Comparison of ENCODE assay signal across 19 cellular contexts in genomic region chr3:196662033-196662432, GRCh38. TPM values are rescaled to one million over a fixed set of nuclear protein-coding genes. Genes with fewer than 3 reads are reported as not detected.
DNase-seq lines count a peak whose midpoint lies in the region; FAIRE-seq and TF ChIP-seq lines count a peak whose summit lies in the region.
"Had no signal": no experiment of that assay in that cellular context is flagged by ENCODE, and none has a peak within 500 bp of the region (broad histone marks: within the 10 kb centered on the region; RNA-seq: fewer than 3 reads in every experiment).

No MANE protein-coding gene starts in this region.

- H3K4me2 ChIP-seq in PC-9 (no peak overlapping the region), osteoblast (ENCODE audit: insufficient read depth, low read length) (no peak overlapping the region)
- H3K4me2 ChIP-seq: BLaER1 had no signal

- peaks cover 9% of the 10 kb centered on the region; the same call in 1 of the 2 replicates for H3F3A ChIP-seq in PC-9 (ENCODE audit: insufficient read depth, low read depth)

- no peak overlapping the region for H2AFZ ChIP-seq in PC-9
- H2AFZ ChIP-seq in osteoblast (ENCODE audit: low read length): no peak overlapping the region

- H4K20me1 ChIP-seq in PC-9 (ENCODE audit: insufficient read depth) (no peaks in the 10 kb centered on the region), osteoblast (ENCODE audit: insufficient read depth, low read length) (no peaks in the 10 kb centered on the region)

- FAIRE-seq in urothelium cell line (lab: Jason Lieb, UNC): no peak
- FAIRE-seq: A204.1, endometrium had no signal

- H3K4me3 ChIP-seq in PC-9 (no peak overlapping the region), osteoblast (ENCODE audit: insufficient read depth, low read length) (no peak overlapping the region)
- H3K4me3 ChIP-seq: BLaER1, cardiac muscle cell, MG63 had no signal

- no peak overlapping the region for H3K27ac ChIP-seq in PC-9
- no peak overlapping the region for H3K27ac ChIP-seq in osteoblast (ENCODE audit: low read depth, low read length)
- H3K27ac ChIP-seq: BLaER1, cardiac muscle cell had no signal

- DNase-seq in NCI-H1436 (lab: John Stamatoyannopoulos, UW): peak; percentile 18
- no peak for DNase-seq in NCI-H1436 treated with DMSO at 0.1 percent for 48 hours (lab: John Stamatoyannopoulos, UW)
- peak; percentile 26 for DNase-seq in NCI-H2029 (lab: John Stamatoyannopoulos, UW)
- DNase-seq in PC-9: peak; percentile 34 to 67
- DNase-seq in osteoblast (ENCODE audit: insufficient read length, low spot score, missing footprints): peak; percentile 8
- no peak for DNase-seq in AG08396 (ENCODE audit: low spot score)
- no peak for DNase-seq in DMS114 treated with DMSO at 0.1 percent for 48 hours (lab: John Stamatoyannopoulos, UW; ENCODE audit: unreplicated experiment)
- DNase-seq in urothelium cell line (ENCODE audit: low spot score): no peak
- DNase-seq: activated CD4-positive, alpha-beta T cell treated with anti-CD3 and anti-CD28 coated beads, Interleukin-2, amount 50 U/mL, for 1 hour; Calu3; left cardiac atrium; MG63; NCI-H2227 treated with DMSO at 0.1 percent for 48 hours; RPMI8226 had no signal

- BruUV-seq in PC-9 (replicated peaks; lab: Mats Ljungman, UMichigan): no TSS peak

- TF ChIP-seq CTCF in PC-9 (conservative IDR thresholded peaks at IDR 0.05) (no peak), osteoblast (IDR thresholded peaks at IDR 0.05; ENCODE audit: extremely low read depth, low read depth, low read length) (no peak)

- H3K9me3 ChIP-seq in PC-9 (ENCODE audit: insufficient read depth, low read depth) (no peaks in the 10 kb centered on the region), osteoblast (ENCODE audit: low read depth, low read length) (no peaks in the 10 kb centered on the region)
- H3K9me3 ChIP-seq: BLaER1, MG63 had no signal

- H3K4me1 ChIP-seq in PC-9 (replicated peaks; ENCODE audit: insufficient read depth): 0 out of 2 replicates have a peak, but pooled peaks cover 16% of the 10 kb centered on the region
- peaks cover 8% of the 10 kb centered on the region for H3K4me1 ChIP-seq in osteoblast (ENCODE audit: insufficient read depth, low read length)

- intact Hi-C loops in PC-9 (cut with micrococcal nuclease; ENCODE audit: unreplicated experiment): no loop called here

- CTCF ChIA-PET in PC-9 (lab: Charles Lee): no interaction called here

- no peaks in the 10 kb centered on the region for H3K9me2 ChIP-seq in PC-9 (ENCODE audit: insufficient read depth)

- POLR2A ChIA-PET in PC-9 (lab: Charles Lee; ENCODE audit: unreplicated experiment): no interaction called here

- H3K36me3 ChIP-seq in PC-9 (ENCODE audit: low read depth) (no peaks in the 10 kb centered on the region), osteoblast (ENCODE audit: insufficient read depth, low read length) (no peaks in the 10 kb centered on the region)
- H3K36me3 ChIP-seq: cardiac muscle cell, MG63 had no signal

- no peaks in the 10 kb centered on the region for H3K27me3 ChIP-seq in PC-9 (ENCODE audit: insufficient read depth, low read depth)
- peaks cover 4% of the 10 kb centered on the region for H3K27me3 ChIP-seq in osteoblast (ENCODE audit: insufficient read depth, low read length)
- H3K27me3 ChIP-seq: BLaER1, cardiac muscle cell, MG63 had no signal

- H3K79me2 ChIP-seq in PC-9 (ENCODE audit: low read depth): no peaks in the 10 kb centered on the region
- no peaks in the 10 kb centered on the region for H3K79me2 ChIP-seq in osteoblast (ENCODE audit: insufficient read depth, low read length)

RNA-seq across cellular contexts. Expression of gene NRROS, which starts 22.5 kb away (rescaled TPM):
- total RNA-seq in PC-9 (2021) (2.2 and 3.1 TPM in 2 replicates), osteoblast (0.72 and 1.2 TPM in 2 replicates)
- total RNA-seq: IMR-90 had no signal

RNA-seq across cellular contexts. Expression of gene CEP19, which starts 50.0 kb away (rescaled TPM):
- 3.4 and 5.5 TPM in 2 replicates for total RNA-seq in PC-9 (2021)
- 3.6 and 3.8 TPM in 2 replicates for total RNA-seq in osteoblast

RNA-seq across cellular contexts. Expression of gene PIGX, which starts 50.1 kb away (rescaled TPM):
- total RNA-seq in PC-9 (2021) (47.6 and 52.9 TPM in 2 replicates), osteoblast (19.2 and 26.8 TPM in 2 replicates)

Comparison
In these comparisons a context has a peak if more than half of its experiments do, and no peak if none do; other contexts are left out.
1. DNase-seq: peak in NCI-H1436 (single experiment), NCI-H2029 (single experiment), PC-9 (2 of 2) and osteoblast (single experiment); none in NCI-H1436 treated with DMSO at 0.1 percent for 48 hours (single experiment), AG08396 (single experiment), DMS114 treated with DMSO at 0.1 percent for 48 hours (single experiment) and urothelium cell line (single experiment).